ENCODE assay signal across 1 cellular context in the genomic region with DNA sequence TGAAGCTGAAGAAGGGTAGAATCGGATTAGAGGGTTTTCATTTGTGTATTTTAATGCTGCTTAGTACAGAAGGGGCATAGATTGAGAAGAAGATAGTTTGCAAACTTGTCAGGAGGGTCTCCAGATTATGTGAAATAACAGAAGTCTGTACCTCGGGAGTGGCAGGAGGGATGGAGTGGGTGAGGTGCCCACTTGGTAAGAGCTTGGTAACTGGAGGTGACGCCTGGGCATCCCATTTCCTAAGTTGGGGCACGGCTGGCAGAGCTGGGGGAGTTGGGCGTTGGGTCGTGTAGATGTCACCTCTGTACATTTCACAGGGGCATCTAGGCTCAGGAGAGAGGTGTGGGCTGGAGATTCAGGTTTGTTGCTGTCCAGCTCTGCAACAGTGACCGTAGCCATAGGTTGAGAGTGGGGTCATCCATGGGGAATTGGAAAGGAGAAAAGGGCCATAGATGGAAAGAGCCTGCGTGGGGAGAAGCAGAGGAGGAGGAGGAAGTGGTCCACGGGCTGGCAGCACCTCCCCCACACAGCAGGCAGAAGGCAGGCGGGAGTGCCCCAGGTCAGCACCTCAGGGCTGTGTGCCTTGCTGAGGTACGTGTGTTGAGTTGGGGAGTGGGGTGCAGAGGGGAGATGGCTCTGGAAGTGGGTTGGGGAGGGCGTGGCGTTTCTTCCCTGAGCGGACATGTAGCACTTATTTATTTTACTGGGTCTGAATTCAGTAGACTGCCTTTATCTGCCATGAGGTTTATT.
TF ChIP-seq lines count a peak whose summit lies in the region.

No MANE protein-coding gene starts in this region.

TF ChIP-seq in HepG2, 621 proteins besides CTCF, POLR2A, EP300 and RAD21:
- TF ChIP-seq ZNF543 (CRISPR knock-in tag; IDR thresholded peaks at IDR 0.05) (no peak), ZFX (CRISPR knock-in tag; IDR thresholded peaks at IDR 0.05; ENCODE audit: low read depth) (no peak), HMGA1 (CRISPR knock-in tag; conservative IDR thresholded peaks at IDR 0.05) (no peak), ZNF598 (CRISPR knock-in tag; IDR thresholded peaks at IDR 0.05; ENCODE audit: borderline replicate concordance) (no peak), BCL6 (CRISPR knock-in tag; IDR thresholded peaks at IDR 0.05) (no peak), AHR (CRISPR knock-in tag; IDR thresholded peaks at IDR 0.05) (no peak), NFKB2 (CRISPR knock-in tag; IDR thresholded peaks at IDR 0.05; ENCODE audit: borderline replicate concordance) (no peak), PRDM10 (CRISPR knock-in tag; IDR thresholded peaks at IDR 0.05; ENCODE audit: low read depth) (no peak), SMAD1 (CRISPR knock-in tag; IDR thresholded peaks at IDR 0.05; ENCODE audit: borderline replicate concordance, low read depth) (no peak), SMARCC2 (IDR thresholded peaks at IDR 0.05) (no peak), SRY (CRISPR knock-in tag; IDR thresholded peaks at IDR 0.05) (no peak), ASH2L (IDR thresholded peaks at IDR 0.05; ENCODE audit: insufficient read length, low read depth, low read length) (no peak), HMG20A (CRISPR knock-in tag; IDR thresholded peaks at IDR 0.05; ENCODE audit: borderline replicate concordance) (no peak), AGO2 (optimal IDR thresholded peaks at IDR 0.05; ENCODE audit: low read depth, low read length) (no peak), TFDP2 (CRISPR knock-in tag; IDR thresholded peaks at IDR 0.05) (no peak), KIAA2018 (CRISPR knock-in tag; IDR thresholded peaks at IDR 0.05; ENCODE audit: borderline replicate concordance) (no peak), RXRA (CRISPR knock-in tag; IDR thresholded peaks at IDR 0.05) (no peak)
- TF ChIP-seq, protein P1, sequence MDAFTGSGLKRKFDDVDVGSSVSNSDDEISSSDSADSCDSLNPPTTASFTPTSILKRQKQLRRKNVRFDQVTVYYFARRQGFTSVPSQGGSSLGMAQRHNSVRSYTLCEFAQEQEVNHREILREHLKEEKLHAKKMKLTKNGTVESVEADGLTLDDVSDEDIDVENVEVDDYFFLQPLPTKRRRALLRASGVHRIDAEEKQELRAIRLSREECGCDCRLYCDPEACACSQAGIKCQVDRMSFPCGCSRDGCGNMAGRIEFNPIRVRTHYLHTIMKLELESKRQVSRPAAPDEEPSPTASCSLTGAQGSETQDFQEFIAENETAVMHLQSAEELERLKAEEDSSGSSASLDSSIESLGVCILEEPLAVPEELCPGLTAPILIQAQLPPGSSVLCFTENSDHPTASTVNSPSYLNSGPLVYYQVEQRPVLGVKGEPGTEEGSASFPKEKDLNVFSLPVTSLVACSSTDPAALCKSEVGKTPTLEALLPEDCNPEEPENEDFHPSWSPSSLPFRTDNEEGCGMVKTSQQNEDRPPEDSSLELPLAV (CRISPR knock-in tag; conservative IDR thresholded peaks at IDR 0.05; ENCODE audit: low read depth) = no peak
- TF ChIP-seq, protein P2, sequence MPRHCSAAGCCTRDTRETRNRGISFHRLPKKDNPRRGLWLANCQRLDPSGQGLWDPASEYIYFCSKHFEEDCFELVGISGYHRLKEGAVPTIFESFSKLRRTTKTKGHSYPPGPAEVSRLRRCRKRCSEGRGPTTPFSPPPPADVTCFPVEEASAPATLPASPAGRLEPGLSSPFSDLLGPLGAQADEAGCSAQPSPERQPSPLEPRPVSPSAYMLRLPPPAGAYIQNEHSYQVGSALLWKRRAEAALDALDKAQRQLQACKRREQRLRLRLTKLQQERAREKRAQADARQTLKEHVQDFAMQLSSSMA (CRISPR knock-in tag; IDR thresholded peaks at IDR 0.05) = no peak
- TF ChIP-seq, protein P3, sequence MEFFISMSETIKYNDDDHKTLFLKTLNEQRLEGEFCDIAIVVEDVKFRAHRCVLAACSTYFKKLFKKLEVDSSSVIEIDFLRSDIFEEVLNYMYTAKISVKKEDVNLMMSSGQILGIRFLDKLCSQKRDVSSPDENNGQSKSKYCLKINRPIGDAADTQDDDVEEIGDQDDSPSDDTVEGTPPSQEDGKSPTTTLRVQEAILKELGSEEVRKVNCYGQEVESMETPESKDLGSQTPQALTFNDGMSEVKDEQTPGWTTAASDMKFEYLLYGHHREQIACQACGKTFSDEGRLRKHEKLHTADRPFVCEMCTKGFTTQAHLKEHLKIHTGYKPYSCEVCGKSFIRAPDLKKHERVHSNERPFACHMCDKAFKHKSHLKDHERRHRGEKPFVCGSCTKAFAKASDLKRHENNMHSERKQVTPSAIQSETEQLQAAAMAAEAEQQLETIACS (CRISPR knock-in tag; IDR thresholded peaks at IDR 0.05) = no peak
